ENCODE assay signal across 19 cellular contexts in the genomic region with DNA sequence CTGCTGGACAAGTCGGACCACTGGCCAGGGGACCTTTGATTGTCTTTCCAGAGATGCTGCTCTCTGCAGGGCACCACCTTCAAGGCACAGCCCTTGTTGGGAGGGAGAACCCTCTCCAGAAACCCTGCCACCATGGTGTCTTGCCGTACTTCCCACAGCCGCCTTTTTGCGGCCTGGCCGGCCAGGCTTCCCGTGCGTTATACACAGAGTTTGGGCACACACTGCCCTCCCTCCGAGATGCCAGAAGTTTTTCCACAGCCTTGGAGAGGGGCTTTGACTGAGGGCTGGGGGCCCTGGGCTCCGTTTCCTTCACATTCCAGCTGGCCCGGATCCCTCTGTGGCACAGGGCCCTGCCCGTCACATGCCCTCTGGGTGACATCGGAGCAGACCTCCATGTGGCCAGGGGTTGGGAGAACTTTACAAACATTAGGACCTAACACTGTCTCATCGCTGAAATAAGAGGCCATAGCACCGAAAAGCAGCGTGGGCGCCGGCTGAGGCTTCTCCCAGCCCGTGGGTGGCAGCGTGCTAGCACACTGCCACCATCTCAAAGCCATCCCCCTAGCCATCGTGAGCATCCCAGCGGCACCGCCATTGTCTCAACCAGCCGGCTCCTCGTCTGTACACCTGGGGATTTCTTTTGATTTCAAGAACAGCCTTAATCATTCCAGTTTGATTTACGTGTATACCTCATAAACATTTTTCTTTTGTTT. TPM values are rescaled to one million over a fixed set of nuclear protein-coding genes. Genes with fewer than 3 reads are reported as not detected.
"Had no signal": no experiment of that assay in that cellular context is flagged by ENCODE, and none has a peak within 500 bp of the region (broad histone marks: within the 10 kb centered on the region; RNA-seq: fewer than 3 reads in every experiment).

No MANE protein-coding gene starts in this region.

- ATAC-seq: natural killer cell treated with Interleukin-12 subunit alpha and Interleukin-12 subunit beta and Interleukin-15 and Interleukin-18, amount 100 ng/mL, for 72 hours; pancreas; SK-N-SH treated with all-trans-retinoic acid at 6 μM for 48 hours; stimulated activated memory B cell treated with anti-CD40 and anti-IgM and Interleukin-4, amounts not matched to agents 10 μg/mL and 1 μg/mL and 100 μg/mL, for 72 hours had no signal

- H3K9me3 Mint-ChIP-seq: activated naive CD4-positive, alpha-beta T cell treated with anti-CD3 and anti-CD28 coated beads for 36 hours; activated T-helper 2 cell treated with anti-CD3 and anti-CD28 coated beads, Interferon-gamma antibody, Interleukin-2, Interleukin-4, amounts not matched to agents 10 μg/mL and 5 μg/mL and 100 μg/mL, durations not matched to agents 14 hours and 24 hours and 36 hours; natural killer cell treated with Interleukin-12 subunit alpha and Interleukin-12 subunit beta and Interleukin-15 and Interleukin-18, amount 100 ng/mL, for 72 hours; stimulated activated memory B cell treated with anti-CD40 and anti-IgM and Interleukin-4, amounts not matched to agents 10 μg/mL and 1 μg/mL and 100 μg/mL, for 72 hours had no signal

- H3K36me3 ChIP-seq: cardiac muscle cell, esophagus squamous epithelium, left ventricle myocardium inferior, pancreas, upper lobe of left lung had no signal

- H3K4me3 Mint-ChIP-seq: activated naive CD4-positive, alpha-beta T cell treated with anti-CD3 and anti-CD28 coated beads for 36 hours; natural killer cell treated with Interleukin-12 subunit alpha and Interleukin-12 subunit beta and Interleukin-15 and Interleukin-18, amount 100 ng/mL, for 72 hours; stimulated activated memory B cell treated with anti-CD40 and anti-IgM and Interleukin-4, amounts not matched to agents 10 μg/mL and 1 μg/mL and 100 μg/mL, for 72 hours had no signal

- H3K27ac ChIP-seq: cardiac muscle cell, coronary artery, esophagus squamous epithelium, left ventricle myocardium inferior, pancreas, upper lobe of left lung had no signal

- H3K27ac Mint-ChIP-seq: activated naive CD4-positive, alpha-beta T cell treated with anti-CD3 and anti-CD28 coated beads for 36 hours; activated T-helper 2 cell treated with anti-CD3 and anti-CD28 coated beads, Interferon-gamma antibody, Interleukin-2, Interleukin-4, amounts not matched to agents 10 μg/mL and 5 μg/mL and 100 μg/mL, durations not matched to agents 14 hours and 24 hours and 36 hours; natural killer cell treated with Interleukin-12 subunit alpha and Interleukin-12 subunit beta and Interleukin-15 and Interleukin-18, amount 100 ng/mL, for 72 hours; stimulated activated memory B cell treated with anti-CD40 and anti-IgM and Interleukin-4, amounts not matched to agents 10 μg/mL and 1 μg/mL and 100 μg/mL, for 72 hours had no signal

- H3K36me3 Mint-ChIP-seq: natural killer cell treated with Interleukin-12 subunit alpha and Interleukin-12 subunit beta and Interleukin-15 and Interleukin-18, amount 100 ng/mL, for 72 hours; stimulated activated memory B cell treated with anti-CD40 and anti-IgM and Interleukin-4, amounts not matched to agents 10 μg/mL and 1 μg/mL and 100 μg/mL, for 72 hours had no signal

- DNase-seq: activated CD4-positive, alpha-beta T cell treated with anti-CD3 and anti-CD28 coated beads, Interleukin-2, amount 50 U/mL, for 4 hours; activated CD4-positive, CD25-positive, alpha-beta regulatory T cell treated with anti-CD3 and anti-CD28 coated beads, Interleukin-2, amount 50 U/mL, for 72 hours; activated naive CD4-positive, alpha-beta T cell treated with anti-CD3 and anti-CD28 coated beads for 36 hours; activated T-cell treated with anti-CD3 and anti-CD28 coated beads, Interleukin-2, amount 50 U/mL, for 1 hour; effector CD4-positive, alpha-beta T cell; esophagus squamous epithelium; kidney; left ventricle myocardium inferior; pancreas; stimulated activated CD4-positive, alpha-beta T cell treated with anti-CD3 and anti-CD28 coated beads, Interleukin-2, amount 100 ng/mL, for 48 hours; T-helper 1 cell had no signal

- H3K4me3 ChIP-seq: cardiac muscle cell, coronary artery, esophagus squamous epithelium, left ventricle myocardium inferior, pancreas, upper lobe of left lung had no signal

- H3K27me3 ChIP-seq: cardiac muscle cell, pancreas, upper lobe of left lung had no signal

- H3K9me3 ChIP-seq: esophagus squamous epithelium, left ventricle myocardium inferior, pancreas, upper lobe of left lung had no signal

RNA-seq across cellular contexts. Expression of a gene that starts 51.6 kb away (rescaled TPM):
- total RNA-seq: activated naive CD4-positive, alpha-beta T cell treated with anti-CD3 and anti-CD28 coated beads for 36 hours; activated T-helper 2 cell treated with anti-CD3 and anti-CD28 coated beads, Interferon-gamma antibody, Interleukin-2, Interleukin-4, amounts not matched to agents 10 μg/mL and 5 μg/mL and 100 μg/mL, durations not matched to agents 14 hours and 24 hours and 36 hours; kidney; left ventricle myocardium inferior; pancreas; renal cortical epithelial cell had no signal
